Comparison of ENCODE assay signal across 19 cellular contexts in the genomic region with DNA sequence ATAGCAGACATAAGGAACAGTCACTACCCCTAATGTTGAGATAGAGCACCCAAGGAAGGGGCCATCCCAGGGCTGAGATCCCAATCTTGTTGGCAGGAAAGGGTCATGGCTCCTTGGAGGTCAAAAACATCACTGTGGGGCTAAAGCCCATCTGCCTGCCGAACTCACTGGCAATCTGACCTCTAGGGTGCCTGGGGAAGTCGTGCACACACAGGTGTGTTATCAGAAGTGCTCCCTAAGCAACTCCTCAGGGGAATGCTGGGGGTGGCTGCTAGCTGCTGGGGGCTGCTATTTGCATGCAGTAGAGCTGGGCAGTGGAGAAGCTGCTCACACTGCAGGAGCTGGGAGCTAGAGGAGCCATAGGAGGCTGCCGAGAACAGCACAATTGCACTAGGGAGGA. TPM values are rescaled to one million over a fixed set of nuclear protein-coding genes. Genes with fewer than 3 reads are reported as not detected.
DNase-seq lines count a peak whose midpoint lies in the region; ATAC-seq, FAIRE-seq and TF ChIP-seq lines count a peak whose summit lies in the region.
"Had no signal": no experiment of that assay in that cellular context is flagged by ENCODE, and none has a peak within 500 bp of the region (broad histone marks: within the 10 kb centered on the region; RNA-seq: fewer than 3 reads in every experiment).

No MANE protein-coding gene starts in this region.

- H3K27ac Mint-ChIP-seq in H9: peak overlapping the region in 1 of 3 experiments; percentile 5; a peak in 2 of 7 replicates
- H3K27ac Mint-ChIP-seq: CD8-positive, alpha-beta memory T cell; HFFc6; IgD-negative memory B cell had no signal

- no peaks in the 10 kb centered on the region for H3K79me1 ChIP-seq in H9 (ENCODE audit: insufficient read depth, low read depth, low read length, poor library complexity, severe bottlenecking)

- no peak overlapping the region for H3K9ac ChIP-seq in H9 (ENCODE audit: extremely low read depth, insufficient read length, low read length)
- H3K9ac ChIP-seq in kidney (ENCODE audit: low read length in 2 of 2): no peak overlapping the region
- H3K9ac ChIP-seq: GM23248 had no signal

- H3K9me3 Mint-ChIP-seq in H9: no peaks in the 10 kb centered on the region
- H3K9me3 Mint-ChIP-seq: CD8-positive, alpha-beta memory T cell; IgD-negative memory B cell had no signal

- H4K5ac ChIP-seq in H9 (ENCODE audit: insufficient read length, low read depth, low read length): no peak overlapping the region

- H3K4me3 Mint-ChIP-seq in H9: no peak overlapping the region
- H3K4me3 Mint-ChIP-seq: CD8-positive, alpha-beta memory T cell; HFFc6; IgD-negative memory B cell had no signal

- no peaks in the 10 kb centered on the region for H3K27me3 ChIP-seq in H9 (ENCODE audit: insufficient read depth, low read length)
- H3K27me3 ChIP-seq in upper lobe of right lung: no peaks in the 10 kb centered on the region

- no peaks in the 10 kb centered on the region for H3K36me3 Mint-ChIP-seq in H9 (ENCODE audit: insufficient read depth in 1 of 3, low read depth in 3 of 3)
- H3K36me3 Mint-ChIP-seq: CD8-positive, alpha-beta memory T cell had no signal

- FAIRE-seq in kidney (lab: Jason Lieb, UNC): no peak
- FAIRE-seq: A549, GM12878, GM18507 had no signal

- intact Hi-C loops in kidney (cut with DNase I) (no loop called here), upper lobe of right lung (cut with DNase I) (no loop called here)

- no peak overlapping the region for H3T11ph ChIP-seq in H9 (ENCODE audit: low read length)

- no peaks in the 10 kb centered on the region for H3K79me2 ChIP-seq in H9 (ENCODE audit: insufficient read depth, low read length)

- TF ChIP-seq CTCF in H9 (conservative IDR thresholded peaks at IDR 0.05): no peak
- no peak for TF ChIP-seq CTCF in coronary artery (IDR thresholded peaks at IDR 0.05)
- no peak for TF ChIP-seq CTCF in kidney (IDR thresholded peaks at IDR 0.05; ENCODE audit: borderline replicate concordance, extremely low read depth, insufficient read depth)
- TF ChIP-seq CTCF in upper lobe of right lung (IDR thresholded peaks at IDR 0.05): no peak

- no peak overlapping the region for H2BK5ac ChIP-seq in H9 (ENCODE audit: insufficient read length, low read length)

- no peaks in the 10 kb centered on the region for H3K27me3 Mint-ChIP-seq in H9 (ENCODE audit: low read depth)

- H4K20me1 ChIP-seq in H9 (ENCODE audit: control insufficient read depth, insufficient read depth, insufficient read length): no peaks in the 10 kb centered on the region

- H3K4me1 ChIP-seq in H9 (ENCODE audit: insufficient read depth, low read length) (no peaks in the 10 kb centered on the region; the same call in 1 of the 2 replicates), kidney (ENCODE audit: control insufficient read depth in 1 of 2, insufficient read depth in 1 of 2, low read depth in 1 of 2, low read length in 2 of 2) (no peaks in the 10 kb centered on the region), upper lobe of right lung (no peaks in the 10 kb centered on the region)
- H3K4me1 ChIP-seq: A549, Caco-2 had no signal

- ATAC-seq in upper lobe of right lung: no peak
- ATAC-seq in HG03175 (IDR thresholded peaks at IDR 0.05; ENCODE audit: unreplicated experiment): no peak
- ATAC-seq: GM12878 had no signal

- H3K23me2 ChIP-seq in H9 (ENCODE audit: insufficient read length, low read depth, low read length, poor library complexity, severe bottlenecking): no peaks in the 10 kb centered on the region

- no peak overlapping the region for H3K4me2 ChIP-seq in H9 (ENCODE audit: insufficient read depth, insufficient read length, low read length)
- H3K4me2 ChIP-seq: A549 had no signal

- H3K14ac ChIP-seq in H9 (ENCODE audit: insufficient read depth, low read length): no peak overlapping the region

- H3K23ac ChIP-seq in H9 (ENCODE audit: insufficient read length, low read depth, low read length): no peak overlapping the region

- H3K9me3 ChIP-seq in H9 (ENCODE audit: control insufficient read depth, low read depth, low read length): no peaks in the 10 kb centered on the region
- H3K9me3 ChIP-seq in kidney (ENCODE audit: control insufficient read depth in 1 of 2, low read length in 2 of 2): no peaks in the 10 kb centered on the region
- H3K9me3 ChIP-seq in upper lobe of right lung: no peaks in the 10 kb centered on the region
- H3K9me3 ChIP-seq: Caco-2 had no signal

- no peak overlapping the region for H2BK15ac ChIP-seq in H9 (ENCODE audit: low read depth, low read length)

- H3K18ac ChIP-seq in H9 (ENCODE audit: insufficient read length, low read depth, low read length): no peak overlapping the region

- peaks cover 21 to 26% of the 10 kb centered on the region in 2 experiments for H3K4me1 Mint-ChIP-seq in H9
- H3K4me1 Mint-ChIP-seq: CD8-positive, alpha-beta memory T cell; IgD-negative memory B cell had no signal

- H2AFZ ChIP-seq in H9 (ENCODE audit: low read length): no peak overlapping the region
- H2AFZ ChIP-seq: GM23248 had no signal

- H2BK12ac ChIP-seq in H9 (ENCODE audit: insufficient read length, low read depth, low read length): no peak overlapping the region

- no peak overlapping the region for H2BK20ac ChIP-seq in H9 (ENCODE audit: low read depth, low read length, poor library complexity, severe bottlenecking)

- H2AK5ac ChIP-seq in H9 (ENCODE audit: insufficient read length, low read length): no peak overlapping the region

- no peaks in the 10 kb centered on the region for H3K36me3 ChIP-seq in kidney (ENCODE audit: control insufficient read depth in 1 of 2, insufficient read depth in 2 of 2, low read length in 2 of 2)
- H3K36me3 ChIP-seq in upper lobe of right lung: no peaks in the 10 kb centered on the region

- no peak overlapping the region for H4K91ac ChIP-seq in H9 (ENCODE audit: insufficient read length, low read depth, low read length)

- no peak overlapping the region for H3K56ac ChIP-seq in H9 (ENCODE audit: insufficient read length, low read depth, low read length)

- no peak overlapping the region for H3K27ac ChIP-seq in H9 (ENCODE audit: insufficient read length, low read depth, low read length)
- no peak overlapping the region for H3K27ac ChIP-seq in coronary artery
- H3K27ac ChIP-seq in kidney (ENCODE audit: low read depth in 2 of 2, low read length in 2 of 2): no peak overlapping the region
- H3K27ac ChIP-seq in upper lobe of right lung: no peak overlapping the region
- H3K27ac ChIP-seq: A549, GM23248 had no signal

- no peak overlapping the region for H2BK120ac ChIP-seq in H9 (ENCODE audit: low read depth, low read length, poor library complexity, severe bottlenecking)

- peak; percentile 37 for DNase-seq in H9
- DNase-seq in coronary artery (ENCODE audit: low spot score): peak; percentile 55
- DNase-seq in kidney: peak; percentile 15
- DNase-seq in upper lobe of right lung: peak; percentile 35
- no peak for DNase-seq in hippocampal formation (lab: John Stamatoyannopoulos, UW)
- DNase-seq in Ammon's horn (ENCODE audit: low spot score): no peak
- DNase-seq: CD8-positive, alpha-beta memory T cell; DMS79; HCEC 1CT; HFFc6; KG1 had no signal

- no peak overlapping the region for H4K8ac ChIP-seq in H9 (replicated peaks; ENCODE audit: insufficient read length, low read depth, low read length)

- no peak overlapping the region for H3K4ac ChIP-seq in H9 (ENCODE audit: low read depth, low read length)

- H3K4me3 ChIP-seq in coronary artery (no peak overlapping the region), kidney (ENCODE audit: low read length in 2 of 2) (no peak overlapping the region), upper lobe of right lung (no peak overlapping the region)
- H3K4me3 ChIP-seq: A549, GM12878, GM23248 had no signal

- no CpG with 5 or more reads among the region's 3 CpGs for WGBS in H9 (ENCODE audit: extremely low coverage, insufficient read length, low lambda C conversion rate)

RNA-seq across cellular contexts. Expression of a gene that starts 47.5 kb away (rescaled TPM):
- total RNA-seq in H9 (2021) (0.31 and 0.63 TPM in 2 replicates), kidney (0.22 TPM), upper lobe of right lung (1.7 TPM)
- polyA plus RNA-seq in kidney (ENCODE audit: insufficient read depth, low read depth, low replicate concordance): 1.5 TPM
- total RNA-seq: CD8-positive, alpha-beta memory T cell; GM23248; HT-29 had no signal
- polyA plus RNA-seq: GM23248 had no signal

Comparison
In these comparisons a context has a peak if more than half of its experiments do, and no peak if none do; other contexts are left out.
1. DNase-seq: peak in H9 (single experiment), coronary artery (single experiment), kidney (single experiment) and upper lobe of right lung (single experiment); none in hippocampal formation (0 of 2) and Ammon's horn (single experiment).